1 cellular context compared by ENCODE assay signal in the genomic region with DNA sequence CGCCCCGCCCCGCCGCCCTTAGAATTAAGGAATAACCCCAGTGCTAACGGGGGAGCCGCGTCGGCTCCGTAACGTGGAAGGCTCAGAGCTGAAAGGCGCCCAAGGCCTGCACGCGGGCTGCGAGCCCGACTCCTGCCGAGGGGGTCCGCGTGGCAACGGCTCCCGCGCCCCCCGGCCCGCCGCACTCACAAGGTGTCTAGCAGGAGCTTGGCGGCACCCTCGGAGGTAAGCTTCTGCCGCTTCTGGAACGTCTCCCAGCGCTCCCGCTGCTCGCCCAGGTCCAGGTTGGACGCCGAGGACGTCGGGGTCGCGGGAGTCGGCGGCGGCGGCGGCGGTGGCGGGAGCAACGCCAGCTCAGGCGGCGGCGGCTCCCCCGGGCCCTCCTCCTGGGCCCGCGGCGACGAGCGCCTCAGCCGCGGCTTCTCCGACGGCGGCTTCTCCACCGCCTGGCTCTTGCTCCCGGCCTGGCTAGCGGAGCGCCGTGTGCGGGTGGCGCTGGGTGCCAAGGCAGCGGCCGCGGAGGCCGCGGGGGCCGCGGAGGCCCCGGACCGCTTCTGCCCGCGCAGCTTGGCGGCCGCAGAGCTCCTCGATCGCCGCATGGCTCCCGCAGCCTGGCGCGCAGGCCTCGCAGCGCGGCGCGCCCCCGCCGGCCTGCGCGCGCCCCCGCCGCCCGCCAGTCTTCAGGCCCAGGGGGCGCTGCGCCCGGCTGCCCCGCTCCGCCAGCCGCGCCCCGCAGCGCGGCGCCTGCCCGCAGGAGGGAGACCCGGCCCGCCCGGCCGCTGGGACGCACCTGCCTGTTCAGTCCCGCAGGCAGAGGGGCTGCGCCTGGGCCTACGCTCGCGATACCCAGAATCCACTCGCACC.
TF ChIP-seq lines count a peak whose summit lies in the region.

A gene (minus strand): TSS at position 632 of the 864 bp plus-strand sequence. CDS start 33 bp downstream, at position 599.

TF ChIP-seq in neural cell, 6 proteins besides CTCF, POLR2A, EP300 and RAD21 (continued from another document):
- TF ChIP-seq, protein P1, sequence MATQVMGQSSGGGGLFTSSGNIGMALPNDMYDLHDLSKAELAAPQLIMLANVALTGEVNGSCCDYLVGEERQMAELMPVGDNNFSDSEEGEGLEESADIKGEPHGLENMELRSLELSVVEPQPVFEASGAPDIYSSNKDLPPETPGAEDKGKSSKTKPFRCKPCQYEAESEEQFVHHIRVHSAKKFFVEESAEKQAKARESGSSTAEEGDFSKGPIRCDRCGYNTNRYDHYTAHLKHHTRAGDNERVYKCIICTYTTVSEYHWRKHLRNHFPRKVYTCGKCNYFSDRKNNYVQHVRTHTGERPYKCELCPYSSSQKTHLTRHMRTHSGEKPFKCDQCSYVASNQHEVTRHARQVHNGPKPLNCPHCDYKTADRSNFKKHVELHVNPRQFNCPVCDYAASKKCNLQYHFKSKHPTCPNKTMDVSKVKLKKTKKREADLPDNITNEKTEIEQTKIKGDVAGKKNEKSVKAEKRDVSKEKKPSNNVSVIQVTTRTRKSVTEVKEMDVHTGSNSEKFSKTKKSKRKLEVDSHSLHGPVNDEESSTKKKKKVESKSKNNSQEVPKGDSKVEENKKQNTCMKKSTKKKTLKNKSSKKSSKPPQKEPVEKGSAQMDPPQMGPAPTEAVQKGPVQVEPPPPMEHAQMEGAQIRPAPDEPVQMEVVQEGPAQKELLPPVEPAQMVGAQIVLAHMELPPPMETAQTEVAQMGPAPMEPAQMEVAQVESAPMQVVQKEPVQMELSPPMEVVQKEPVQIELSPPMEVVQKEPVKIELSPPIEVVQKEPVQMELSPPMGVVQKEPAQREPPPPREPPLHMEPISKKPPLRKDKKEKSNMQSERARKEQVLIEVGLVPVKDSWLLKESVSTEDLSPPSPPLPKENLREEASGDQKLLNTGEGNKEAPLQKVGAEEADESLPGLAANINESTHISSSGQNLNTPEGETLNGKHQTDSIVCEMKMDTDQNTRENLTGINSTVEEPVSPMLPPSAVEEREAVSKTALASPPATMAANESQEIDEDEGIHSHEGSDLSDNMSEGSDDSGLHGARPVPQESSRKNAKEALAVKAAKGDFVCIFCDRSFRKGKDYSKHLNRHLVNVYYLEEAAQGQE (IDR thresholded peaks at IDR 0.05; ENCODE audit: borderline replicate concordance): no peak
- TF ChIP-seq EZH2 (IDR thresholded peaks at IDR 0.05; ENCODE audit: borderline replicate concordance, insufficient read depth, low read length, poor library complexity, severe bottlenecking): no peak
- peak; percentile 39 for TF ChIP-seq MXI1 (conservative IDR thresholded peaks at IDR 0.05; ENCODE audit: poor library complexity, severe bottlenecking)
- peak; percentile 39 for TF ChIP-seq TAF1 (IDR thresholded peaks at IDR 0.05; ENCODE audit: low read depth)
- TF ChIP-seq SMC3 (conservative IDR thresholded peaks at IDR 0.05; ENCODE audit: poor library complexity): no peak
